Comparison of ENCODE assay signal across 1 cellular context in the genomic region with DNA sequence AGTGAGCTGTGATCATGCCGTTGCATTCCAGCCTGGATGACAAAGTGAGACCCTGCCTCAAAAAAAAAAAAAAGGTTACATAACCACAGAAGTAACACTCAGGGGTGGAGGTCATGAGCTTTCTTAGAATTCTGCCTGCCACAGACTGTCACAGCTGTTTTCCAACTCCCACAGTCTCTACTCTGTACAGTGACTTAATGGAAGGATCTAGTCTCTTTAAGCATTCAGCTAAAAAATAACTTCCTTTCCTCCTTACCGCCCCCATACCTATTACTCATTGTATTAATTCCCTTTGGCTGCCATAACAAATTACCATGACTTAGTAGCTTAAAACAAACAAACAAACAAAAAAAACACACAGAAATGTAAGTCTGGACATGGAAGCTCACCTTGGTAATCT.
TF ChIP-seq lines count a peak whose summit lies in the region.

No MANE protein-coding gene starts in this region.

TF ChIP-seq in IMR-90, 13 proteins besides CTCF, POLR2A, EP300 and RAD21 (continued from another document):
- no peak for TF ChIP-seq USF2 (IDR thresholded peaks at IDR 0.05; ENCODE audit: low read depth, low read length)
